Comparison of ENCODE assay signal across 9 cellular contexts in genomic region chr12:120290541-120291312, GRCh38. TPM values are rescaled to one million over a fixed set of nuclear protein-coding genes. Genes with fewer than 3 reads are reported as not detected.
A peak's percentile ranks its signal among the peaks of the same experiment; 100 is the strongest.
DNase-seq lines count a peak whose midpoint lies in the region; ATAC-seq, FAIRE-seq and TF ChIP-seq lines count a peak whose summit lies in the region.
"Had no signal": no experiment of that assay in that cellular context is flagged by ENCODE, and none has a peak within 500 bp of the region (broad histone marks: within the 10 kb centered on the region; RNA-seq: fewer than 3 reads in every experiment).

No MANE protein-coding gene starts in this region.

- no peaks in the 10 kb centered on the region for H3K36me3 ChIP-seq in iPS-20b (ENCODE audit: insufficient read depth, low read depth, low read length)

- H3K9me3 ChIP-seq in iPS-20b (ENCODE audit: insufficient read depth, low read depth, low read length) = no peaks in the 10 kb centered on the region

- no peak overlapping the region for H3K4me3 Mint-ChIP-seq in activated naive CD4-positive, alpha-beta T cell treated with anti-CD3 and anti-CD28 coated beads for 36 hours

- ATAC-seq in GM18909 (IDR thresholded peaks at IDR 0.05; ENCODE audit: poor library complexity, unreplicated experiment) (peak; percentile 0), GM19328 (IDR thresholded peaks at IDR 0.05; ENCODE audit: unreplicated experiment) (no peak), HG03439 (IDR thresholded peaks at IDR 0.05; ENCODE audit: unreplicated experiment) (no peak)

- no peaks in the 10 kb centered on the region for H3K36me3 Mint-ChIP-seq in activated naive CD4-positive, alpha-beta T cell treated with anti-CD3 and anti-CD28 coated beads for 36 hours (ENCODE audit: low read depth)

- no peaks in the 10 kb centered on the region for H3K27me3 ChIP-seq in iPS-20b (ENCODE audit: insufficient read depth, low read length)

- no peak overlapping the region for H3K27ac ChIP-seq in iPS-20b (ENCODE audit: low read length)

- peaks cover 3% of the 10 kb centered on the region; the same call in 1 of the 2 replicates for H3K4me1 ChIP-seq in iPS-20b (ENCODE audit: insufficient read depth, low read length)

- FAIRE-seq in GM12891 (lab: Jason Lieb, UNC) = no peak

- H3K4me3 ChIP-seq in iPS-20b (ENCODE audit: low read length) = peak overlapping the region; percentile 47

- no peaks in the 10 kb centered on the region for H3K9me3 Mint-ChIP-seq in activated naive CD4-positive, alpha-beta T cell treated with anti-CD3 and anti-CD28 coated beads for 36 hours

- peak overlapping the region; percentile 64; the same call in 1 of the 2 replicates for H3K9ac ChIP-seq in iPS-20b (ENCODE audit: low read depth, low read length)

- H3K27ac Mint-ChIP-seq in activated naive CD4-positive, alpha-beta T cell treated with anti-CD3 and anti-CD28 coated beads for 36 hours = no peak overlapping the region

- intact Hi-C loops in activated naive CD4-positive, alpha-beta T cell treated with anti-CD3 and anti-CD28 coated beads for 36 hours (cut with micrococcal nuclease) = loop anchor here (1.0 to 5.0 kb wide), 5 partner anchors 26 to 303 kb away; partner anchors contain the start of genes BICDL1 and PXN

- TF ChIP-seq POLR2A in GM12891 (IDR thresholded peaks at IDR 0.05; ENCODE audit: low read depth, low read length) = no peak

- CTCF ChIA-PET in activated naive CD4-positive, alpha-beta T cell treated with anti-CD3 and anti-CD28 coated beads for 36 hours (lab: Charles Lee) = interaction anchor here (0.8 to 4.8 kb wide), 7 partner anchors 24 to 180 kb away, joined by 3 to 48 read pairs (median 4); partner anchors contain the start of gene RPLP0

- DNase-seq in NCI-H774 (lab: John Stamatoyannopoulos, UW) = peak; percentile 37
- DNase-seq in activated naive CD4-positive, alpha-beta T cell treated with anti-CD3 and anti-CD28 coated beads for 36 hours = peak; percentile 16
- DNase-seq in stimulated activated CD4-positive, alpha-beta T cell treated with anti-CD3 and anti-CD28 coated beads, Interleukin-2, amount 100 ng/mL, for 48 hours = peak; percentile 15 to 22
- DNase-seq in GM12891 (ENCODE audit: insufficient read length, low spot score) = no peak

- peaks cover 6% of the 10 kb centered on the region for H3K4me1 Mint-ChIP-seq in activated naive CD4-positive, alpha-beta T cell treated with anti-CD3 and anti-CD28 coated beads for 36 hours (ENCODE audit: low read depth)

- no peaks in the 10 kb centered on the region for H3K27me3 Mint-ChIP-seq in activated naive CD4-positive, alpha-beta T cell treated with anti-CD3 and anti-CD28 coated beads for 36 hours (ENCODE audit: low read depth)

TF ChIP-seq in GM12891, 5 proteins besides CTCF, POLR2A, EP300 and RAD21:
- TF ChIP-seq POLR2AphosphoS5 (IDR thresholded peaks at IDR 0.05; ENCODE audit: low read depth, low read length) (no peak), POU2F2 (IDR thresholded peaks at IDR 0.05; ENCODE audit: low read depth, low read length) (no peak)
TF ChIP-seq in GM12891: peak in this region for 0.

RNA-seq across cellular contexts. Expression of gene RNU4-2, which starts 1.0 kb away (rescaled TPM):
- 1,000 to 10,000 TPM; 1,318 to 2,532 TPM for total RNA-seq in activated naive CD4-positive, alpha-beta T cell treated with anti-CD3 and anti-CD28 coated beads for 36 hours
- polyA plus RNA-seq in GM12891 (2012; ENCODE audit: low read depth, missing spikeins) = 266 TPM

RNA-seq across cellular contexts. Expression of gene RNU4-1, which starts 2.3 kb away (rescaled TPM):
- total RNA-seq in activated naive CD4-positive, alpha-beta T cell treated with anti-CD3 and anti-CD28 coated beads for 36 hours = 1,000 to 10,000 TPM in 1 of 2 experiments, 100 to 1,000 TPM in 1; 685 to 1,294 TPM
- 207 TPM for polyA plus RNA-seq in GM12891 (2012; ENCODE audit: low read depth, missing spikeins)

RNA-seq across cellular contexts. Expression of gene SIRT4, which starts 11.4 kb away (rescaled TPM):
- total RNA-seq in activated naive CD4-positive, alpha-beta T cell treated with anti-CD3 and anti-CD28 coated beads for 36 hours = 1 to 10 TPM; 2.0 to 3.7 TPM
- 0.76 TPM for polyA plus RNA-seq in GM12891 (2012; ENCODE audit: low read depth, missing spikeins)

RNA-seq across cellular contexts. Expression of gene PXN, which starts 25.2 kb away (rescaled TPM):
- total RNA-seq in activated naive CD4-positive, alpha-beta T cell treated with anti-CD3 and anti-CD28 coated beads for 36 hours = 100 to 1,000 TPM; 109 to 112 TPM
- 17.6 TPM for polyA plus RNA-seq in GM12891 (2012; ENCODE audit: low read depth, missing spikeins)

RNA-seq across cellular contexts. Expression of gene PLA2G1B, which starts 36.9 kb away (rescaled TPM):
- not detected for total RNA-seq in activated naive CD4-positive, alpha-beta T cell treated with anti-CD3 and anti-CD28 coated beads for 36 hours
- not detected for polyA plus RNA-seq in GM12891 (2012; ENCODE audit: low read depth, missing spikeins)
- total RNA-seq: T-helper 1 cell treated with Interleukin-12 subunit alpha and Interleukin-12 subunit beta and Interleukin-4 antibody, amounts not matched to agents 30 ng/mL and 1 ng/mL, for 36 hours had no signal
